Comparison of ENCODE assay signal across 27 cellular contexts in the genomic region with DNA sequence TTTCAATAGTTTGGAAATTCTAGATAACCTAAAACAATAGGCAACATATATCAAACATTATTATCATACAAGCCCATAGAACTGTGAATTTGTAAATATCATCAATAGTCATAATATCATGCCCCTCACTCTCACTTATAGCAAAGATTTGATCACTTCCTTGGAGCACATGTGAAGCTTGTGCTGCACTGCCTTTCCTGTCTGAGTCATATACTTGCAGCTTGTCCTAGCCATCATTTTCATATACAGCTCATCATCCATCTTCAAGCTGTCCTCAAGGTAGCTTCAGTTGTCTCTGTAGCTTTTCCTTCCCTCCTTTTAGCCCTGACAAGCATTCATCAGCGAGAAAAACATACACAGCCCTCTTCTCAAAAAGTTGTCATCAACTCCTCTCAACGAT.
"Had no signal": no experiment of that assay in that cellular context is flagged by ENCODE, and none has a peak within 500 bp of the region (broad histone marks: within the 10 kb centered on the region; RNA-seq: fewer than 3 reads in every experiment).

No MANE protein-coding gene starts in this region.

- H3K36me3 ChIP-seq: esophagus muscularis mucosa, gastrocnemius medialis, heart left ventricle had no signal

- H3K27me3 ChIP-seq: esophagus muscularis mucosa, foreskin keratinocyte, gastrocnemius medialis, heart left ventricle had no signal

- DNase-seq: activated CD4-positive, alpha-beta memory T cell treated with anti-CD3 and anti-CD28 coated beads, Interleukin-2, amount 10 ng/mL, durations not matched to agents 7 days and 5 days; activated CD4-positive, alpha-beta T cell treated with anti-CD3 and anti-CD28 coated beads for 1 hour; activated CD4-positive, alpha-beta T cell treated with anti-CD3 and anti-CD28 coated beads for 4 hours; activated CD4-positive, alpha-beta T cell treated with anti-CD3 and anti-CD28 coated beads, Interleukin-2, amount 10 ng/mL, durations not matched to agents 7 days and 5 days; activated CD4-positive, alpha-beta T cell treated with anti-CD3 and anti-CD28 coated beads, Interleukin-2, amount 50 U/mL, for 4 hours; activated effector memory CD4-positive, alpha-beta T cell treated with Interleukin-2 at 50 U/mL for 16 hours; activated gamma-delta T cell treated with Interleukin-2 at 50 U/mL for 16 hours; activated naive CD4-positive, alpha-beta T cell treated with anti-CD3 and anti-CD28 coated beads, Interleukin-2, amount 50 U/mL, for 16 hours; activated naive CD4-positive, alpha-beta T cell treated with Interleukin-2 at 50 U/mL for 16 hours; activated T-cell treated with anti-CD3 and anti-CD28 coated beads, Interleukin-2, amount 50 U/mL, for 4 hours; amniotic stem cell; anterior cingulate cortex; caudate nucleus; cortex of kidney; dermis blood vessel endothelial cell; effector CD4-positive, alpha-beta T cell; effector memory CD8-positive, alpha-beta T cell; erythroblast; gastrocnemius medialis; glutamatergic neuron; heart left ventricle; T-helper 2 cell had no signal

- H3K4me1 ChIP-seq: esophagus muscularis mucosa, foreskin keratinocyte, gastrocnemius medialis, heart left ventricle had no signal

- H3K27ac ChIP-seq: esophagus muscularis mucosa, foreskin keratinocyte, gastrocnemius medialis, heart left ventricle, VCaP had no signal

- H3K9me3 ChIP-seq: esophagus muscularis mucosa, gastrocnemius medialis had no signal

- ATAC-seq: activated T-cell treated with anti-CD3 and anti-CD28 coated beads, Interleukin-2, amount 50 U/mL, for 4 hours; activated T-helper 17 cell treated with anti-CD3 and anti-CD28 coated beads, Interleukin-2, amount 50 U/mL, for 72 hours; effector memory CD8-positive, alpha-beta T cell; foreskin keratinocyte; gastrocnemius medialis; heart left ventricle; WTC11 had no signal

- H3K4me3 ChIP-seq: esophagus muscularis mucosa, gastrocnemius medialis, heart left ventricle had no signal
